ENCODE assay signal across 10 cellular contexts in genomic region chr6:28758046-28758817, GRCh38.
A peak's percentile ranks its signal among the peaks of the same experiment; 100 is the strongest.
DNase-seq lines count a peak whose midpoint lies in the region; ATAC-seq and TF ChIP-seq lines count a peak whose summit lies in the region.
"Had no signal": no experiment of that assay in that cellular context is flagged by ENCODE, and none has a peak within 500 bp of the region (broad histone marks: within the 10 kb centered on the region; RNA-seq: fewer than 3 reads in every experiment).

No MANE protein-coding gene starts in this region.

- DNase-seq in NCI-H524 (lab: John Stamatoyannopoulos, UW): peak; percentile 56 to 80
- DNase-seq in NCI-H524 treated with DMSO at 0.1 percent for 48 hours (lab: John Stamatoyannopoulos, UW): no peak
- peak; percentile 49 for DNase-seq in NCI-H774 (lab: John Stamatoyannopoulos, UW)
- DNase-seq in choroid plexus epithelial cell (ENCODE audit: low read depth): peak; percentile 80
- no peak for DNase-seq in retinal pigment epithelial cell (ENCODE audit: low read depth)
- no peak for DNase-seq in DMS79 treated with DMSO at 0.1 percent for 48 hours (lab: John Stamatoyannopoulos, UW)
- DNase-seq in activated T-cell treated with anti-CD3 and anti-CD28 coated beads, Interleukin-2, amount 50 U/mL, for 72 hours: no peak
- DNase-seq: right cardiac atrium had no signal

- H3K4me1 Mint-ChIP-seq in activated T-cell treated with anti-CD3 and anti-CD28 coated beads, Interleukin-2, amount 50 U/mL, for 72 hours (ENCODE audit: low read depth): no peaks in the 10 kb centered on the region

- H3K4me3 ChIP-seq in choroid plexus epithelial cell (ENCODE audit: low read depth, low read length) (peak overlapping the region; percentile 31), retinal pigment epithelial cell (ENCODE audit: low read length) (peak overlapping the region; percentile 11)

- H3K27ac Mint-ChIP-seq in activated T-cell treated with anti-CD3 and anti-CD28 coated beads, Interleukin-2, amount 50 U/mL, for 72 hours: no peak overlapping the region
- H3K27ac Mint-ChIP-seq: dendritic cell treated with granulocyte-macrophage colony-stimulating factor and Interleukin-4, amounts not matched to agents 40 ng/mL and 50 ng/mL, for 4 days had no signal

- H3K36me3 Mint-ChIP-seq in activated T-cell treated with anti-CD3 and anti-CD28 coated beads, Interleukin-2, amount 50 U/mL, for 72 hours (ENCODE audit: insufficient read depth in 2 of 2): peaks cover 0 to 3% of the 10 kb centered on the region in 2 donors

- peaks cover 1 to 4% of the 10 kb centered on the region in 2 donors for H3K9me3 Mint-ChIP-seq in activated T-cell treated with anti-CD3 and anti-CD28 coated beads, Interleukin-2, amount 50 U/mL, for 72 hours

- TF ChIP-seq CTCF in choroid plexus epithelial cell (conservative IDR thresholded peaks at IDR 0.05; ENCODE audit: low read depth, low read length) (no peak), retinal pigment epithelial cell (conservative IDR thresholded peaks at IDR 0.05; ENCODE audit: low read depth, low read length) (no peak)

- no peak overlapping the region for H3K4me3 Mint-ChIP-seq in activated T-cell treated with anti-CD3 and anti-CD28 coated beads, Interleukin-2, amount 50 U/mL, for 72 hours
- H3K4me3 Mint-ChIP-seq: dendritic cell treated with granulocyte-macrophage colony-stimulating factor and Interleukin-4, amounts not matched to agents 40 ng/mL and 50 ng/mL, for 4 days had no signal

- no peak for ATAC-seq in GM21447 (IDR thresholded peaks at IDR 0.05; ENCODE audit: unreplicated experiment)
- no peak for ATAC-seq in activated T-cell treated with anti-CD3 and anti-CD28 coated beads, Interleukin-2, amount 50 U/mL, for 72 hours (replicated peaks in 1 of 2)
- ATAC-seq: right cardiac atrium had no signal

- H3K27me3 Mint-ChIP-seq in activated T-cell treated with anti-CD3 and anti-CD28 coated beads, Interleukin-2, amount 50 U/mL, for 72 hours (ENCODE audit: low read depth): peaks cover 57% of the 10 kb centered on the region

Comparison
In these comparisons a context has a peak if more than half of its experiments do, and no peak if none do; other contexts are left out.
1. DNase-seq: peak in NCI-H524 (2 of 2), NCI-H774 (single experiment) and choroid plexus epithelial cell (single experiment); none in NCI-H524 treated with DMSO at 0.1 percent for 48 hours (single experiment), retinal pigment epithelial cell (single experiment), DMS79 treated with DMSO at 0.1 percent for 48 hours (single experiment) and activated T-cell treated with anti-CD3 and anti-CD28 coated beads, Interleukin-2, amount 50 U/mL, for 72 hours (0 of 2).